16 cellular contexts compared by ENCODE assay signal in genomic region chr9:124849801-124850200, GRCh38. TPM values are rescaled to one million over a fixed set of nuclear protein-coding genes. Genes with fewer than 3 reads are reported as not detected.
DNase-seq lines count a peak whose midpoint lies in the region; ATAC-seq and TF ChIP-seq lines count a peak whose summit lies in the region.
"Had no signal": no experiment of that assay in that cellular context is flagged by ENCODE, and none has a peak within 500 bp of the region (broad histone marks: within the 10 kb centered on the region; RNA-seq: fewer than 3 reads in every experiment).

No MANE protein-coding gene starts in this region.

- H3K4me3 Mint-ChIP-seq in HFFc6 (no peak overlapping the region), osteocyte (ENCODE audit: unreplicated experiment) (no peak overlapping the region)
- H3K4me3 Mint-ChIP-seq: activated B cell treated with CpG ODN at 0.5 μM for 24 hours; CD4-positive, CD25-positive, alpha-beta regulatory T cell; T-cell had no signal

- ATAC-seq in GM21528 (IDR thresholded peaks at IDR 0.05; ENCODE audit: low FRiP score, unreplicated experiment): no peak
- ATAC-seq: T-cell had no signal

- H3K36me3 Mint-ChIP-seq in HFFc6 (ENCODE audit: low read depth) (no peaks in the 10 kb centered on the region), osteocyte (ENCODE audit: unreplicated experiment) (no peaks in the 10 kb centered on the region)
- H3K36me3 Mint-ChIP-seq: CD4-positive, CD25-positive, alpha-beta regulatory T cell; T-cell had no signal

- peak; percentile 68 for DNase-seq in HFFc6
- DNase-seq in T1000 (lab: John Stamatoyannopoulos, UW): peak; percentile 20
- peak; percentile 93 for DNase-seq in fibroblast of pulmonary artery (ENCODE audit: low read depth)
- DNase-seq in osteocyte (ENCODE audit: extremely low spot score, unreplicated experiment): no peak
- DNase-seq in LoVo (ENCODE audit: low spot score): no peak
- DNase-seq in stimulated activated naive CD4-positive, alpha-beta T cell treated with Interleukin-2 at 50 U/mL for 16 hours (lab: John Stamatoyannopoulos, UW): no peak
- no peak for DNase-seq in putamen (ENCODE audit: low spot score)
- DNase-seq: activated B cell treated with CpG ODN at 0.5 μM for 24 hours; activated naive CD4-positive, alpha-beta T cell; CD4-positive, CD25-positive, alpha-beta regulatory T cell; NCI-H1092 treated with DMSO at 0.1 percent for 48 hours; NCI-H226; T-cell had no signal

- H3K9me3 Mint-ChIP-seq in HFFc6 (no peaks in the 10 kb centered on the region), osteocyte (ENCODE audit: unreplicated experiment) (no peaks in the 10 kb centered on the region)
- H3K9me3 Mint-ChIP-seq: activated B cell treated with CpG ODN at 0.5 μM for 24 hours, T-cell had no signal

- TF ChIP-seq CTCF in HFFc6 (IDR thresholded peaks at IDR 0.05) (no peak), fibroblast of pulmonary artery (IDR thresholded peaks at IDR 0.05; ENCODE audit: low read length, missing control alignments) (no peak), osteocyte (IDR thresholded peaks at IDR 0.05) (no peak)

- H3K27me3 Mint-ChIP-seq in HFFc6 (ENCODE audit: insufficient read depth) (peaks cover 13% of the 10 kb centered on the region), osteocyte (ENCODE audit: unreplicated experiment) (no peaks in the 10 kb centered on the region)
- H3K27me3 Mint-ChIP-seq: activated B cell treated with CpG ODN at 0.5 μM for 24 hours had no signal

- H3K27ac Mint-ChIP-seq in HFFc6 (no peak overlapping the region), osteocyte (ENCODE audit: unreplicated experiment) (peak overlapping the region; percentile 27)
- H3K27ac Mint-ChIP-seq: activated B cell treated with CpG ODN at 0.5 μM for 24 hours; CD4-positive, CD25-positive, alpha-beta regulatory T cell; progenitor cell of endocrine pancreas; T-cell had no signal

- no peak overlapping the region for H3K4me3 ChIP-seq in fibroblast of pulmonary artery (replicated peaks; ENCODE audit: low read depth, low read length)
- H3K4me3 ChIP-seq: vagina had no signal

- H3K4me1 Mint-ChIP-seq in HFFc6 (ENCODE audit: low read depth): peaks cover 14% of the 10 kb centered on the region
- peaks cover 32% of the 10 kb centered on the region for H3K4me1 Mint-ChIP-seq in osteocyte (ENCODE audit: unreplicated experiment)

RNA-seq across cellular contexts. Expression of gene WDR38, which starts 3.5 kb away (rescaled TPM):
- total RNA-seq in HFFc6 (2021; fragmentation: NEBNext Ultra II Directional; extraction: Animal tissue kit (Norgen Biotek cat#: 25700)): not detected
- total RNA-seq in osteocyte: not detected in 2 replicates
- total RNA-seq: activated B cell treated with CpG ODN at 0.5 μM for 24 hours; CD4-positive, CD25-positive, alpha-beta regulatory T cell; progenitor cell of endocrine pancreas; T-cell; vagina had no signal

RNA-seq across cellular contexts. Expression of gene RPL35, which starts 12.0 kb away (rescaled TPM):
- 1,000 to 10,000 TPM; 1,470 to 1,706 (median 1,550) TPM for total RNA-seq in HFFc6 (2021; fragmentation: NEBNext Ultra II Directional; extraction: Animal tissue kit (Norgen Biotek cat#: 25700))
- total RNA-seq in osteocyte: 885 and 912 TPM in 2 replicates

RNA-seq across cellular contexts. Expression of gene ARPC5L, which starts 12.1 kb away (rescaled TPM):
- 10 to 100 TPM; 39.0 to 55.9 (median 44.7) TPM for total RNA-seq in HFFc6 (2021; fragmentation: NEBNext Ultra II Directional; extraction: Animal tissue kit (Norgen Biotek cat#: 25700))
- 22.5 and 22.8 TPM in 2 replicates for total RNA-seq in osteocyte

Comparison
In these comparisons a context has a peak if more than half of its experiments do, and no peak if none do; other contexts are left out.
1. DNase-seq: peak in HFFc6 (single experiment), T1000 (single experiment) and fibroblast of pulmonary artery (single experiment); none in osteocyte (single experiment), LoVo (single experiment), stimulated activated naive CD4-positive, alpha-beta T cell treated with Interleukin-2 at 50 U/mL for 16 hours (single experiment) and putamen (single experiment).